In genomic region chr15:92020207-92020606, GRCh38 we compare ENCODE assay signal across 26 cellular contexts.
"Had no signal": no experiment of that assay in that cellular context is flagged by ENCODE, and none has a peak within 500 bp of the region (broad histone marks: within the 10 kb centered on the region; RNA-seq: fewer than 3 reads in every experiment).

No MANE protein-coding gene starts in this region.

- H3K27me3 ChIP-seq: breast epithelium, Peyer's patch, SJSA1 had no signal

- ATAC-seq: activated CD8-positive, alpha-beta memory T cell treated with anti-CD3 and anti-CD28 coated beads, Interleukin-2, amount 10 ng/mL, durations not matched to agents 7 days and 5 days; activated naive CD4-positive, alpha-beta T cell treated with anti-CD3 and anti-CD28 coated beads, Interleukin-2, amount 50 U/mL, for 72 hours; activated naive CD8-positive, alpha-beta T cell treated with anti-CD3 and anti-CD28 coated beads, Interleukin-2, amount 50 U/mL, for 24 hours; SK-N-SH treated with all-trans-retinoic acid at 6 μM for 48 hours; WTC11 had no signal

- H3K4me3 ChIP-seq: breast epithelium, Peyer's patch, SJSA1 had no signal

- H3K27ac ChIP-seq: Peyer's patch, SJSA1 had no signal

- H3K36me3 ChIP-seq: breast epithelium, Peyer's patch, SJSA1 had no signal

- DNase-seq: activated CD4-positive, alpha-beta T cell treated with anti-CD3 and anti-CD28 coated beads for 1 hour; activated CD4-positive, alpha-beta T cell treated with anti-CD3 and anti-CD28 coated beads, Interleukin-2, amount 10 ng/mL, durations not matched to agents 24 days and 14 days; activated CD4-positive, alpha-beta T cell treated with anti-CD3 and anti-CD28 coated beads, Interleukin-2, amount 50 U/mL, for 48 hours; activated CD8-positive, alpha-beta memory T cell treated with anti-CD3 and anti-CD28 coated beads, Interleukin-2, amount 10 ng/mL, durations not matched to agents 7 days and 5 days; activated effector memory CD4-positive, alpha-beta T cell treated with anti-CD3 and anti-CD28 coated beads, Interleukin-2, amount 50 U/mL, for 16 hours; activated naive CD4-positive, alpha-beta T cell treated with Interleukin-2 at 50 U/mL for 16 hours; activated naive CD8-positive, alpha-beta T cell treated with anti-CD3 and anti-CD28 coated beads, Interleukin-2, amount 50 U/mL, for 24 hours; activated T-cell treated with anti-CD3 and anti-CD28 coated beads, Interleukin-2, amount 50 U/mL, for 24 hours; amygdala; caudate nucleus; Karpas-422; NCI-H1105 treated with DMSO at 0.1 percent for 48 hours; NCI-H1436 treated with DMSO at 0.1 percent for 48 hours; NCI-H187; NCI-H2081; NCI-H446; NCI-H524; Peyer's patch; SHP77; SW 1271; T-helper 9 cell had no signal

- H3K4me1 ChIP-seq: SJSA1 had no signal

- H3K9me3 ChIP-seq: breast epithelium, Peyer's patch, SJSA1 had no signal
